In the genomic region with DNA sequence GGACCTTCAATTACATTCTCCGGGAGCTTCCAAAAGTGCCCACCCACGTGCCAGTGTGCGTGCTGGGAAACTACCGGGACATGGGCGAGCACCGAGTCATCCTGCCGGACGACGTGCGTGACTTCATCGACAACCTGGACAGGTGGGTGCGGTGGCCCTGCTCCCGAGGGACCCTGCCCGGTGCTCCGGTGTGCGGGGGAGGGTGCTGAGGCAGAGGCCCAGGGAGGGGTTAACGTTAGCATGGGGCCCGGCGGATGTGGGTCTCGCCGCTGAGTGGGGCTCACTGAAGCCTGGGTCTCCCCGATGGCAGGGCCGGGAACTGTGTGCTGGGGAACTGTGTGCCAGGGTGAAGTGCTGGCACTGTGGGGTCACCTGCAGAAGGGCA, we compare ENCODE assay signal across 21 cellular contexts. TPM values are rescaled to one million over a fixed set of nuclear protein-coding genes. Genes with fewer than 3 reads are reported as not detected.
DNase-seq lines count a peak whose midpoint lies in the region; ATAC-seq, FAIRE-seq and TF ChIP-seq lines count a peak whose summit lies in the region.
"Had no signal": no experiment of that assay in that cellular context is flagged by ENCODE, and none has a peak within 500 bp of the region (broad histone marks: within the 10 kb centered on the region; RNA-seq: fewer than 3 reads in every experiment).

No MANE protein-coding gene starts in this region.

- no peak for TF ChIP-seq EP300 in GM12878 (IDR thresholded peaks at IDR 0.05; ENCODE audit: borderline replicate concordance in 1 of 2, control insufficient read depth in 1 of 2, low read depth in 2 of 2, low read length in 2 of 2)

- H3K36me3 Mint-ChIP-seq in stimulated activated naive B cell treated with anti-CD40 and anti-IgM and Interleukin-4, amounts not matched to agents 10 μg/mL and 1 μg/mL and 100 μg/mL, for 72 hours, result peaks cover 33 to 43% of the 10 kb centered on the region in 2 donors
- H3K36me3 Mint-ChIP-seq in activated CD4-positive, alpha-beta T cell treated with anti-CD3 and anti-CD28 coated beads, Interleukin-2, amount 10 ng/mL, durations not matched to agents 7 days and 5 days (ENCODE audit: low read depth), result peaks cover 8% of the 10 kb centered on the region

- no peak for TF ChIP-seq RAD21 in GM12878 (IDR thresholded peaks at IDR 0.05; ENCODE audit: insufficient read depth, low read depth, low read length)

- ATAC-seq in GM12878 (no peak), right cardiac atrium (no peak), HG03175 (IDR thresholded peaks at IDR 0.05; ENCODE audit: unreplicated experiment) (no peak)
- no peak for ATAC-seq in stimulated activated naive B cell treated with anti-CD40 and anti-IgM and Interleukin-4, amounts not matched to agents 10 μg/mL and 1 μg/mL and 100 μg/mL, for 72 hours (replicated peaks)

- H3K27ac ChIP-seq in GM12878 (ENCODE audit: control insufficient read depth, insufficient read depth), result no peak overlapping the region
- H3K27ac ChIP-seq in right cardiac atrium (ENCODE audit: low read length), result no peak overlapping the region
- H3K27ac ChIP-seq: GM23248, Peyer's patch had no signal

- H3K4me1 ChIP-seq in GM12878 (ENCODE audit: control insufficient read depth, insufficient read depth, low read length), result no peaks in the 10 kb centered on the region
- no peaks in the 10 kb centered on the region for H3K4me1 ChIP-seq in right cardiac atrium (ENCODE audit: control insufficient read depth, insufficient read depth, low read length)
- H3K4me1 ChIP-seq: Peyer's patch had no signal

- no peak overlapping the region for H3K4me3 ChIP-seq in GM06990 (replicated peaks; ENCODE audit: low read depth, low read length)
- no peak overlapping the region for H3K4me3 ChIP-seq in GM12878
- H3K4me3 ChIP-seq in right cardiac atrium (ENCODE audit: low read length), result no peak overlapping the region
- H3K4me3 ChIP-seq: GM23248, Peyer's patch had no signal

- POLR2A ChIA-PET in GM12878 (lab: Charles Lee), result no interaction called here
- POLR2A ChIA-PET in activated CD4-positive, alpha-beta T cell treated with anti-CD3 and anti-CD28 coated beads, Interleukin-2, amount 10 ng/mL, durations not matched to agents 7 days and 5 days (lab: Charles Lee), result no interaction called here

- TF ChIP-seq CTCF in GM06990 (IDR thresholded peaks at IDR 0.05; ENCODE audit: insufficient read depth, low read length, poor library complexity, severe bottlenecking) (no peak), GM12878 (IDR thresholded peaks at IDR 0.05 in 2 of 3, conservative IDR thresholded peaks at IDR 0.05 in 1 of 3; ENCODE audit: control insufficient read depth in 2 of 3, extremely low read depth in 1 of 3, insufficient read depth in 1 of 3, low read depth in 3 of 3, low read length in 3 of 3) (no peak)

- H3K9ac ChIP-seq in GM12878 (ENCODE audit: control insufficient read depth, insufficient read depth, low read length), result no peak overlapping the region
- H3K9ac ChIP-seq: GM23248, SK-N-SH had no signal

- no peak overlapping the region for H2AFZ ChIP-seq in GM12878 (ENCODE audit: control insufficient read depth, low read depth, low read length)
- H2AFZ ChIP-seq: GM23248 had no signal

- 97% methylated on average over 23 of the region's 23 CpGs for WGBS in GM12878 (ENCODE audit: insufficient coverage, insufficient replicate concordance, low lambda C conversion rate, missing lambda C conversion rate)
- WGBS in right cardiac atrium, result 89% methylated on average over 23 of the region's 23 CpGs

- RAD21 ChIA-PET in GM12878 (lab: Charles Lee; ENCODE audit: unreplicated experiment), result no interaction called here

- H3K9me3 Mint-ChIP-seq in stimulated activated naive B cell treated with anti-CD40 and anti-IgM and Interleukin-4, amounts not matched to agents 10 μg/mL and 1 μg/mL and 100 μg/mL, for 72 hours, result no peaks in the 10 kb centered on the region
- H3K9me3 Mint-ChIP-seq in activated CD4-positive, alpha-beta T cell treated with anti-CD3 and anti-CD28 coated beads, Interleukin-2, amount 10 ng/mL, durations not matched to agents 7 days and 5 days, result no peaks in the 10 kb centered on the region

- H3K4me2 ChIP-seq in GM12878 (ENCODE audit: control insufficient read depth, insufficient read depth), result no peak overlapping the region
- H3K4me2 ChIP-seq: SK-N-SH had no signal

- H3K27me3 ChIP-seq in GM06990 (replicated peaks; ENCODE audit: control insufficient read depth, insufficient read depth, low read length), result no peaks in the 10 kb centered on the region
- H3K27me3 ChIP-seq in GM12878 (replicated peaks in 1 of 2; ENCODE audit: control insufficient read depth in 2 of 2, insufficient read depth in 2 of 2, low read length in 1 of 2), result no peaks in the 10 kb centered on the region
- no peaks in the 10 kb centered on the region for H3K27me3 ChIP-seq in right cardiac atrium (ENCODE audit: control insufficient read depth, insufficient read depth)
- H3K27me3 ChIP-seq: Peyer's patch had no signal

- no peak overlapping the region for H3K4me3 Mint-ChIP-seq in stimulated activated naive B cell treated with anti-CD40 and anti-IgM and Interleukin-4, amounts not matched to agents 10 μg/mL and 1 μg/mL and 100 μg/mL, for 72 hours
- H3K4me3 Mint-ChIP-seq in activated CD4-positive, alpha-beta T cell treated with anti-CD3 and anti-CD28 coated beads, Interleukin-2, amount 10 ng/mL, durations not matched to agents 7 days and 5 days, result no peak overlapping the region

- no peaks in the 10 kb centered on the region for H3K9me3 ChIP-seq in GM12878 (replicated peaks; ENCODE audit: control insufficient read depth, insufficient read depth, low read length)
- no peaks in the 10 kb centered on the region for H3K9me3 ChIP-seq in right cardiac atrium (ENCODE audit: control insufficient read depth, low read length)
- H3K9me3 ChIP-seq: Peyer's patch, SK-N-SH had no signal

- no TSS peak for BruUV-seq in GM12878 (replicated peaks; lab: Mats Ljungman, UMichigan)

- no peaks in the 10 kb centered on the region for H3K4me1 Mint-ChIP-seq in stimulated activated naive B cell treated with anti-CD40 and anti-IgM and Interleukin-4, amounts not matched to agents 10 μg/mL and 1 μg/mL and 100 μg/mL, for 72 hours
- no peaks in the 10 kb centered on the region for H3K4me1 Mint-ChIP-seq in activated CD4-positive, alpha-beta T cell treated with anti-CD3 and anti-CD28 coated beads, Interleukin-2, amount 10 ng/mL, durations not matched to agents 7 days and 5 days

- 0 out of 2 replicates have a peak, but pooled peaks have one; percentile 38 for TF ChIP-seq POLR2A in GM12878 (IDR thresholded peaks at IDR 0.05; ENCODE audit: low read depth, low read length)

- no peaks in the 10 kb centered on the region for H3K79me2 ChIP-seq in GM12878 (ENCODE audit: control insufficient read depth, insufficient read depth, low read length)

- H3K36me3 ChIP-seq in GM06990 (ENCODE audit: control insufficient read depth, insufficient read depth, low read length), result peaks cover 44% of the 10 kb centered on the region
- peaks cover 3 to 12% of the 10 kb centered on the region in 2 experiments for H3K36me3 ChIP-seq in GM12878 (ENCODE audit: control insufficient read depth in 2 of 2, insufficient read depth in 2 of 2, low read length in 1 of 2)

- SMC1A ChIA-PET in GM12878 (lab: Charles Lee; ENCODE audit: uncharacterized antibody, unreplicated experiment), result no interaction called here

- H3K27me3 Mint-ChIP-seq in stimulated activated naive B cell treated with anti-CD40 and anti-IgM and Interleukin-4, amounts not matched to agents 10 μg/mL and 1 μg/mL and 100 μg/mL, for 72 hours, result no peaks in the 10 kb centered on the region
- no peaks in the 10 kb centered on the region for H3K27me3 Mint-ChIP-seq in activated CD4-positive, alpha-beta T cell treated with anti-CD3 and anti-CD28 coated beads, Interleukin-2, amount 10 ng/mL, durations not matched to agents 7 days and 5 days

- H4K20me1 ChIP-seq in GM12878 (ENCODE audit: control insufficient read depth, insufficient read depth), result no peaks in the 10 kb centered on the region

- DNase-seq in GM06990 (ENCODE audit: extremely low read depth, insufficient read length) (peak; percentile 9), GM12878 (ENCODE audit: low read depth, low spot score) (no peak), right cardiac atrium (peak; percentile 23 to 61 (median 30))
- DNase-seq in stimulated activated naive B cell treated with anti-CD40 and anti-IgM and Interleukin-4, amounts not matched to agents 10 μg/mL and 1 μg/mL and 100 μg/mL, for 72 hours, result no peak
- no peak for DNase-seq in effector CD4-positive, alpha-beta T cell
- no peak for DNase-seq in activated CD4-positive, alpha-beta T cell treated with anti-CD3 and anti-CD28 coated beads, Interleukin-2, amount 10 ng/mL, durations not matched to agents 7 days and 5 days
- DNase-seq: ACHN; DND-41; GM23248; HCEC 1CT; NCI-H1105 treated with DMSO at 0.1 percent for 48 hours; NCI-H1694 treated with DMSO at 0.1 percent for 48 hours; NCI-H2107; NCI-H510A; NCI-H748 treated with DMSO at 0.1 percent for 48 hours; NK-92 treated with Interleukin-12 subunit alpha and Interleukin-12 subunit beta, amount 100 ng/mL, for 24 hours; Peyer's patch; SHP77 treated with DMSO at 0.1 percent for 48 hours; SK-N-SH had no signal

- intact Hi-C loops in GM12878 (cut with micrococcal nuclease; ENCODE audit: unreplicated experiment) (no loop called here), right cardiac atrium (cut with DNase I) (no loop called here)

- in situ Hi-C loops in GM12878 (cut with MboI), result no loop called here

- no peak for FAIRE-seq in GM12878 (lab: Jason Lieb, UNC)
- FAIRE-seq: G401.6 had no signal

- CTCF ChIA-PET in GM12878 (lab: Yijun Ruan, JAX), result no interaction called here
- CTCF ChIA-PET in activated CD4-positive, alpha-beta T cell treated with anti-CD3 and anti-CD28 coated beads, Interleukin-2, amount 10 ng/mL, durations not matched to agents 7 days and 5 days (lab: Charles Lee), result interaction anchor here (1.7 kb wide), 1 partner anchor 11 kb away, joined by 6 read pairs; a partner anchor contains a TSS

- peak overlapping the region; percentile 59 for H3K27ac Mint-ChIP-seq in stimulated activated naive B cell treated with anti-CD40 and anti-IgM and Interleukin-4, amounts not matched to agents 10 μg/mL and 1 μg/mL and 100 μg/mL, for 72 hours
- no peak overlapping the region for H3K27ac Mint-ChIP-seq in activated CD4-positive, alpha-beta T cell treated with anti-CD3 and anti-CD28 coated beads, Interleukin-2, amount 10 ng/mL, durations not matched to agents 7 days and 5 days

RNA-seq across cellular contexts. Expression of a gene that starts 10.6 kb away (rescaled TPM):
- total RNA-seq in GM12878 (2013; cell fraction: nucleolus; rRNA removed), result 13.9 and 16.4 TPM in 2 replicates
- total RNA-seq in GM12878 (2014; rRNA removed) (0.98 and 1.2 TPM in 2 replicates), GM12878 (2014; rRNA removed; fragmentation: Illumina TruSeq; extraction: Trizol) (0.27 and 0.46 TPM in 2 replicates), GM12878 (2021) (1.9 and 2.5 TPM in 2 replicates), right cardiac atrium (10 to 100 TPM in 1 of 4 donors, 1 to 10 TPM in 3; 4.4 to 11.5 (median 8.0) TPM)
- 0.25 TPM for polyA plus RNA-seq in GM12878 (2011; ENCODE audit: low read depth)
- polyA plus RNA-seq in GM12878 (2011; rRNA removed) (0.55 and 1.2 TPM in 2 replicates), GM12878 (2014; fragmentation: Illumina TruSeq; extraction: Trizol) (0.06 TPM in 1 of 2 replicates, not detected in the other), GM12878 (2014; fragmentation: Nextera tagmentation; extraction: Ambion mirVana) (not detected), GM12878 (2014; rRNA removed) (1.6 and 2.7 TPM in 2 replicates), GM12878 (2016; fragmentation: Nextera tagmentation; extraction: Ambion mirVana) (under 1 TPM; 0.54 to 0.82 TPM), right cardiac atrium (4.3 TPM)
- 0.97 and 1.9 TPM in 2 replicates for polyA plus RNA-seq in GM12878 (2011; cell fraction: cytosol; rRNA removed)
- polyA plus RNA-seq in GM12878 (2011; cell fraction: nucleus; rRNA removed), result 35.1 and 40.0 TPM in 2 replicates
- polyA plus RNA-seq in GM12878 (2012), result 1.9 and 2.7 TPM in 2 replicates
- polyA minus RNA-seq in GM12878 (2011; rRNA and poly(A)+ RNA removed), result 0.07 and 0.62 TPM in 2 replicates
- polyA minus RNA-seq in GM12878 (2011; cell fraction: cytosol; rRNA and poly(A)+ RNA removed), result 0.31 and 1.1 TPM in 2 replicates
- polyA minus RNA-seq in GM12878 (2011; cell fraction: nucleus; rRNA and poly(A)+ RNA removed), result 3.6 and 4.8 TPM in 2 replicates
- total RNA-seq in activated CD4-positive, alpha-beta T cell treated with anti-CD3 and anti-CD28 coated beads, Interleukin-2, amount 10 ng/mL, durations not matched to agents 7 days and 5 days, result 1 to 10 TPM; 4.0 to 4.1 TPM

RNA-seq across cellular contexts. Expression of a gene that starts 17.5 kb away (rescaled TPM):
- total RNA-seq in GM12878 (2013; cell fraction: nucleolus; rRNA removed), result 66.9 and 74.5 TPM in 2 replicates
- total RNA-seq in GM12878 (2014; rRNA removed), result 123 and 124 TPM in 2 replicates
- total RNA-seq in GM12878 (2014; rRNA removed; fragmentation: Illumina TruSeq; extraction: Trizol), result 59.6 and 70.6 TPM in 2 replicates
- 131 and 132 TPM in 2 replicates for total RNA-seq in GM12878 (2021)
- polyA plus RNA-seq in GM12878 (2011; ENCODE audit: low read depth), result 68.1 TPM
- 39.9 and 90.2 TPM in 2 replicates for polyA plus RNA-seq in GM12878 (2011; rRNA removed)
- 155 and 276 TPM in 2 replicates for polyA plus RNA-seq in GM12878 (2011; cell fraction: cytosol; rRNA removed)
- 525 and 671 TPM in 2 replicates for polyA plus RNA-seq in GM12878 (2011; cell fraction: nucleus; rRNA removed)
- 128 and 143 TPM in 2 replicates for polyA plus RNA-seq in GM12878 (2012)
- 7.1 and 56.2 TPM in 2 replicates for polyA plus RNA-seq in GM12878 (2014; fragmentation: Illumina TruSeq; extraction: Trizol)
- polyA plus RNA-seq in GM12878 (2014; fragmentation: Nextera tagmentation; extraction: Ambion mirVana), result 100 to 1,000 TPM; 169 to 200 TPM
- 148 and 151 TPM in 2 replicates for polyA plus RNA-seq in GM12878 (2014; rRNA removed)
- 100 to 1,000 TPM; 306 to 323 TPM for polyA plus RNA-seq in GM12878 (2016; fragmentation: Nextera tagmentation; extraction: Ambion mirVana)
- polyA minus RNA-seq in GM12878 (2011; rRNA and poly(A)+ RNA removed), result 13.4 and 29.2 TPM in 2 replicates
- polyA minus RNA-seq in GM12878 (2011; cell fraction: cytosol; rRNA and poly(A)+ RNA removed), result 21.8 and 22.6 TPM in 2 replicates
- polyA minus RNA-seq in GM12878 (2011; cell fraction: nucleus; rRNA and poly(A)+ RNA removed), result 48.0 and 54.5 TPM in 2 replicates
- 100 to 1,000 TPM; 176 to 227 (median 203) TPM for total RNA-seq in right cardiac atrium
- polyA plus RNA-seq in right cardiac atrium, result 329 TPM
- 10 to 100 TPM; 90.1 to 99.4 TPM for total RNA-seq in activated CD4-positive, alpha-beta T cell treated with anti-CD3 and anti-CD28 coated beads, Interleukin-2, amount 10 ng/mL, durations not matched to agents 7 days and 5 days

RNA-seq across cellular contexts. Expression of a gene that starts 20.4 kb away (rescaled TPM):
- 29.6 and 35.9 TPM in 2 replicates for total RNA-seq in GM12878 (2013; cell fraction: nucleolus; rRNA removed)
- total RNA-seq in GM12878 (2014; rRNA removed), result 2.9 and 4.5 TPM in 2 replicates
- 0.41 and 0.85 TPM in 2 replicates for total RNA-seq in GM12878 (2014; rRNA removed; fragmentation: Illumina TruSeq; extraction: Trizol)
- total RNA-seq in GM12878 (2021), result 4.3 and 4.8 TPM in 2 replicates
- 0.41 TPM for polyA plus RNA-seq in GM12878 (2011; ENCODE audit: low read depth)
- 1.1 and 2.4 TPM in 2 replicates for polyA plus RNA-seq in GM12878 (2011; rRNA removed)
- polyA plus RNA-seq in GM12878 (2011; cell fraction: cytosol; rRNA removed), result 2.3 and 4.8 TPM in 2 replicates
- polyA plus RNA-seq in GM12878 (2011; cell fraction: nucleus; rRNA removed), result 153 and 158 TPM in 2 replicates
- polyA plus RNA-seq in GM12878 (2012), result 4.2 and 5.7 TPM in 2 replicates
- 0.40 TPM in 1 of 2 replicates, not detected in the other for polyA plus RNA-seq in GM12878 (2014; fragmentation: Illumina TruSeq; extraction: Trizol)
- under 1 TPM in 1 of 2 experiments, not detected in 1; 0.22 TPM for polyA plus RNA-seq in GM12878 (2014; fragmentation: Nextera tagmentation; extraction: Ambion mirVana)
- 5.7 and 8.2 TPM in 2 replicates for polyA plus RNA-seq in GM12878 (2014; rRNA removed)
- 1 to 10 TPM; 2.0 to 2.4 TPM for polyA plus RNA-seq in GM12878 (2016; fragmentation: Nextera tagmentation; extraction: Ambion mirVana)
- 0.44 and 2.1 TPM in 2 replicates for polyA minus RNA-seq in GM12878 (2011; rRNA and poly(A)+ RNA removed)
- 0.21 and 1.5 TPM in 2 replicates for polyA minus RNA-seq in GM12878 (2011; cell fraction: cytosol; rRNA and poly(A)+ RNA removed)
- polyA minus RNA-seq in GM12878 (2011; cell fraction: nucleus; rRNA and poly(A)+ RNA removed), result 9.8 and 12.2 TPM in 2 replicates
- total RNA-seq in right cardiac atrium, result 10 to 100 TPM in 1 of 4 donors, 1 to 10 TPM in 3; 3.0 to 10.8 (median 5.8) TPM
- polyA plus RNA-seq in right cardiac atrium, result 5.2 TPM
- 10 to 100 TPM; 12.4 to 14.4 TPM for total RNA-seq in activated CD4-positive, alpha-beta T cell treated with anti-CD3 and anti-CD28 coated beads, Interleukin-2, amount 10 ng/mL, durations not matched to agents 7 days and 5 days

RNA-seq across cellular contexts. Expression of a gene that starts 24.0 kb away (rescaled TPM):
- total RNA-seq in GM12878 (2013; cell fraction: nucleolus; rRNA removed), result 57.1 and 70.1 TPM in 2 replicates
- total RNA-seq in GM12878 (2014; rRNA removed) (75.9 and 88.4 TPM in 2 replicates), GM12878 (2014; rRNA removed; fragmentation: Illumina TruSeq; extraction: Trizol) (38.7 and 44.4 TPM in 2 replicates), GM12878 (2021) (125 and 134 TPM in 2 replicates), right cardiac atrium (10 to 100 TPM; 67.3 to 73.6 (median 71.6) TPM)
- polyA plus RNA-seq in GM12878 (2011; ENCODE audit: low read depth), result 41.1 TPM
- polyA plus RNA-seq in GM12878 (2011; rRNA removed) (25.5 and 45.8 TPM in 2 replicates), GM12878 (2014; fragmentation: Illumina TruSeq; extraction: Trizol) (21.6 and 38.4 TPM in 2 replicates), GM12878 (2014; fragmentation: Nextera tagmentation; extraction: Ambion mirVana) (1 to 10 TPM; 1.4 to 5.4 TPM), GM12878 (2014; rRNA removed) (84.7 and 92.1 TPM in 2 replicates), GM12878 (2016; fragmentation: Nextera tagmentation; extraction: Ambion mirVana) (10 to 100 TPM; 16.4 to 41.0 TPM), right cardiac atrium (87.2 TPM)
- 44.4 and 59.3 TPM in 2 replicates for polyA plus RNA-seq in GM12878 (2011; cell fraction: cytosol; rRNA removed)
- polyA plus RNA-seq in GM12878 (2011; cell fraction: nucleus; rRNA removed), result 99.6 and 142 TPM in 2 replicates
- 49.6 and 55.1 TPM in 2 replicates for polyA plus RNA-seq in GM12878 (2012)
- 38.3 and 60.1 TPM in 2 replicates for polyA minus RNA-seq in GM12878 (2011; rRNA and poly(A)+ RNA removed)
- 20.6 and 22.6 TPM in 2 replicates for polyA minus RNA-seq in GM12878 (2011; cell fraction: cytosol; rRNA and poly(A)+ RNA removed)
- polyA minus RNA-seq in GM12878 (2011; cell fraction: nucleus; rRNA and poly(A)+ RNA removed), result 27.8 and 54.0 TPM in 2 replicates
- 100 to 1,000 TPM in 1 of 2 experiments, 10 to 100 TPM in 1; 95.5 to 109 TPM for total RNA-seq in activated CD4-positive, alpha-beta T cell treated with anti-CD3 and anti-CD28 coated beads, Interleukin-2, amount 10 ng/mL, durations not matched to agents 7 days and 5 days

RNA-seq across cellular contexts. Expression of a gene that starts 34.4 kb away (rescaled TPM):
- total RNA-seq in GM12878 (2013; cell fraction: nucleolus; rRNA removed), result 70.5 and 88.5 TPM in 2 replicates
- total RNA-seq in GM12878 (2014; rRNA removed), result 312 and 337 TPM in 2 replicates
- total RNA-seq in GM12878 (2014; rRNA removed; fragmentation: Illumina TruSeq; extraction: Trizol), result 320 and 361 TPM in 2 replicates
- total RNA-seq in GM12878 (2021), result 319 and 330 TPM in 2 replicates
- 201 TPM for polyA plus RNA-seq in GM12878 (2011; ENCODE audit: low read depth)
- polyA plus RNA-seq in GM12878 (2011; rRNA removed), result 265 and 335 TPM in 2 replicates
- 364 and 406 TPM in 2 replicates for polyA plus RNA-seq in GM12878 (2011; cell fraction: cytosol; rRNA removed)
- 197 and 264 TPM in 2 replicates for polyA plus RNA-seq in GM12878 (2011; cell fraction: nucleus; rRNA removed)
- polyA plus RNA-seq in GM12878 (2012), result 366 and 424 TPM in 2 replicates
- polyA plus RNA-seq in GM12878 (2014; fragmentation: Illumina TruSeq; extraction: Trizol), result 98.0 and 304 TPM in 2 replicates
- 100 to 1,000 TPM; 110 to 177 TPM for polyA plus RNA-seq in GM12878 (2014; fragmentation: Nextera tagmentation; extraction: Ambion mirVana)
- polyA plus RNA-seq in GM12878 (2014; rRNA removed), result 418 and 469 TPM in 2 replicates
- polyA plus RNA-seq in GM12878 (2016; fragmentation: Nextera tagmentation; extraction: Ambion mirVana), result 100 to 1,000 TPM; 508 to 533 TPM
- 98.5 and 108 TPM in 2 replicates for polyA minus RNA-seq in GM12878 (2011; rRNA and poly(A)+ RNA removed)
- 77.8 and 81.8 TPM in 2 replicates for polyA minus RNA-seq in GM12878 (2011; cell fraction: cytosol; rRNA and poly(A)+ RNA removed)
- polyA minus RNA-seq in GM12878 (2011; cell fraction: nucleus; rRNA and poly(A)+ RNA removed), result 29.1 and 55.4 TPM in 2 replicates
- 100 to 1,000 TPM; 279 to 331 (median 301) TPM for total RNA-seq in right cardiac atrium
- 417 TPM for polyA plus RNA-seq in right cardiac atrium
- 100 to 1,000 TPM; 290 to 291 TPM for total RNA-seq in activated CD4-positive, alpha-beta T cell treated with anti-CD3 and anti-CD28 coated beads, Interleukin-2, amount 10 ng/mL, durations not matched to agents 7 days and 5 days

Comparison
In these comparisons a context has a peak if more than half of its experiments do, and no peak if none do; other contexts are left out.
1. DNase-seq: peak in GM06990 (single experiment) and right cardiac atrium (3 of 3); none in GM12878 (single experiment), stimulated activated naive B cell treated with anti-CD40 and anti-IgM and Interleukin-4, amounts not matched to agents 10 μg/mL and 1 μg/mL and 100 μg/mL, for 72 hours (single experiment), effector CD4-positive, alpha-beta T cell (single experiment) and activated CD4-positive, alpha-beta T cell treated with anti-CD3 and anti-CD28 coated beads, Interleukin-2, amount 10 ng/mL, durations not matched to agents 7 days and 5 days (single experiment).